Comparison of ENCODE assay signal across 32 cellular contexts in genomic region chr2:174760845-174761473, GRCh38. TPM values are rescaled to one million over a fixed set of nuclear protein-coding genes. Genes with fewer than 3 reads are reported as not detected.
DNase-seq lines count a peak whose midpoint lies in the region; ATAC-seq, FAIRE-seq and TF ChIP-seq lines count a peak whose summit lies in the region.
"Had no signal": no experiment of that assay in that cellular context is flagged by ENCODE, and none has a peak within 500 bp of the region (broad histone marks: within the 10 kb centered on the region; RNA-seq: fewer than 3 reads in every experiment).

No MANE protein-coding gene starts in this region.

- no peak overlapping the region for H2BK120ac ChIP-seq in H1 (replicated peaks; ENCODE audit: low read depth, low read length)

- peak; percentile 63 for FAIRE-seq in HepG2 (lab: Jason Lieb, UNC)
- FAIRE-seq in H1 (lab: Jason Lieb, UNC), result no peak
- FAIRE-seq: GM12878, urothelium cell line had no signal

- no peaks in the 10 kb centered on the region for H3K36me3 ChIP-seq in HepG2 (replicated peaks in 1 of 2; ENCODE audit: control insufficient read depth in 1 of 2, insufficient read depth in 2 of 2, low read length in 2 of 2)
- H3K36me3 ChIP-seq in right lobe of liver, result no peaks in the 10 kb centered on the region
- no peaks in the 10 kb centered on the region for H3K36me3 ChIP-seq in H1 (ENCODE audit: control insufficient read depth in 2 of 4, insufficient read depth in 4 of 4, low read length in 3 of 4)
- H3K36me3 ChIP-seq: BE2C, breast epithelium, MG63 had no signal

- H3K4me2 ChIP-seq in HepG2 (ENCODE audit: low read depth, low read length), result no peak overlapping the region
- H3K4me2 ChIP-seq in H1 (ENCODE audit: insufficient read depth in 1 of 2, low read depth in 2 of 2, low read length in 2 of 2), result no peak overlapping the region

- no peaks in the 10 kb centered on the region for H3K79me2 ChIP-seq in HepG2 (ENCODE audit: insufficient read depth, low read length)
- H3K79me2 ChIP-seq in H1 (ENCODE audit: control insufficient read depth in 1 of 2, insufficient read depth in 2 of 2, low read length in 2 of 2), result no peaks in the 10 kb centered on the region

- H2BK15ac ChIP-seq in H1 (ENCODE audit: low read length), result no peak overlapping the region

- peaks cover 6% of the 10 kb centered on the region for H3K27me3 Mint-ChIP-seq in activated CD4-positive, alpha-beta memory T cell treated with anti-CD3 and anti-CD28 coated beads, Interleukin-2, amount 10 ng/mL, durations not matched to agents 7 days and 5 days
- H3K27me3 Mint-ChIP-seq in activated naive CD4-positive, alpha-beta T cell treated with anti-CD3 and anti-CD28 coated beads for 36 hours (ENCODE audit: low read depth), result no peaks in the 10 kb centered on the region

- H3K4me3 ChIP-seq in HepG2 (replicated peaks in 1 of 3; ENCODE audit: insufficient read depth in 1 of 3, low read depth in 2 of 3, low read length in 3 of 3) (no peak overlapping the region), right lobe of liver (no peak overlapping the region), H1 (ENCODE audit: extremely low read depth in 1 of 4, insufficient read depth in 2 of 4, low read depth in 3 of 4, low read length in 4 of 4) (no peak overlapping the region)
- H3K4me3 ChIP-seq: breast epithelium, GM12878, MG63 had no signal

- TF ChIP-seq POLR2A in HepG2 (IDR thresholded peaks at IDR 0.05; ENCODE audit: insufficient read depth in 1 of 2, low read depth in 2 of 2, low read length in 2 of 2) (no peak), right lobe of liver (IDR thresholded peaks at IDR 0.05) (no peak), H1 (IDR thresholded peaks at IDR 0.05; ENCODE audit: control extremely low read depth in 1 of 2, low read depth in 2 of 2, low read length in 2 of 2) (no peak)

- H3K27me3 ChIP-seq in HepG2 (ENCODE audit: control insufficient read depth in 1 of 2, insufficient read depth in 2 of 2, low read length in 2 of 2), result peaks cover 0 to 5% of the 10 kb centered on the region in 2 experiments; a peak in 2 of 5 replicates
- H3K27me3 ChIP-seq in right lobe of liver, result no peaks in the 10 kb centered on the region
- H3K27me3 ChIP-seq in H1 (replicated peaks in 1 of 4; ENCODE audit: control insufficient read depth in 3 of 4, extremely low read depth in 1 of 4, insufficient read depth in 3 of 4, low read length in 3 of 4), result no peaks in the 10 kb centered on the region; a peak in 1 of 7 replicates
- H3K27me3 ChIP-seq: BE2C, breast epithelium, MG63 had no signal

- no peak for TF ChIP-seq RAD21 in HepG2 (CRISPR knock-in tag; IDR thresholded peaks at IDR 0.05)
- TF ChIP-seq RAD21 in H1 (IDR thresholded peaks at IDR 0.05 in 1 of 2, conservative IDR thresholded peaks at IDR 0.05 in 1 of 2; ENCODE audit: low read depth in 2 of 2, low read length in 2 of 2), result no peak

- BruUV-seq in HepG2 (replicated peaks; lab: Mats Ljungman, UMichigan), result no TSS peak

- intact Hi-C loops in HepG2 (cut with micrococcal nuclease; ENCODE audit: unreplicated experiment), result no loop called here
- intact Hi-C loops in right lobe of liver (cut with DNase I), result no loop called here
- intact Hi-C loops in activated naive CD4-positive, alpha-beta T cell treated with anti-CD3 and anti-CD28 coated beads for 36 hours (cut with micrococcal nuclease), result no loop called here

- no peaks in the 10 kb centered on the region for H3K9me3 ChIP-seq in HepG2 (ENCODE audit: low read length)
- no peaks in the 10 kb centered on the region for H3K9me3 ChIP-seq in right lobe of liver
- H3K9me3 ChIP-seq in H1 (ENCODE audit: insufficient read depth in 2 of 2, low read depth in 1 of 2, low read length in 1 of 2), result no peaks in the 10 kb centered on the region
- H3K9me3 ChIP-seq: BE2C, breast epithelium, MG63 had no signal

- no peak for TF ChIP-seq EP300 in HepG2 (IDR thresholded peaks at IDR 0.05; ENCODE audit: low read depth in 2 of 2, low read length in 2 of 2)
- TF ChIP-seq EP300 in HepG2 (CRISPR knock-in tag; IDR thresholded peaks at IDR 0.05; ENCODE audit: borderline replicate concordance), result no peak
- TF ChIP-seq EP300 in H1 (IDR thresholded peaks at IDR 0.05; ENCODE audit: borderline replicate concordance in 1 of 2, low read depth in 2 of 2, low read length in 2 of 2), result no peak

- H2AK5ac ChIP-seq in H1 (ENCODE audit: low read depth, low read length), result no peak overlapping the region

- no peak overlapping the region for H3K4ac ChIP-seq in H1 (replicated peaks; ENCODE audit: insufficient read length, low read depth, low read length)

- H3K9me3 Mint-ChIP-seq in activated CD4-positive, alpha-beta memory T cell treated with anti-CD3 and anti-CD28 coated beads, Interleukin-2, amount 10 ng/mL, durations not matched to agents 7 days and 5 days, result no peaks in the 10 kb centered on the region
- no peaks in the 10 kb centered on the region for H3K9me3 Mint-ChIP-seq in activated naive CD4-positive, alpha-beta T cell treated with anti-CD3 and anti-CD28 coated beads for 36 hours
- H3K9me3 Mint-ChIP-seq: activated CD4-positive, alpha-beta memory T cell treated with anti-CD3 and anti-CD28 coated beads for 36 hours; H9 had no signal

- no peak overlapping the region for H3K23ac ChIP-seq in H1 (ENCODE audit: insufficient read length)

- in situ Hi-C loops in HepG2 (cut with HindIII; ENCODE audit: extremely low pct_ligation_motif_present, low pct_unique_long_range_greater_than_20kb), result no loop called here

- 0 out of 2 replicates have a peak overlapping the region, but pooled peaks have one; percentile 26 for H2BK20ac ChIP-seq in H1 (ENCODE audit: low read length)

- H3K4me3 Mint-ChIP-seq in activated CD4-positive, alpha-beta memory T cell treated with anti-CD3 and anti-CD28 coated beads, Interleukin-2, amount 10 ng/mL, durations not matched to agents 7 days and 5 days, result no peak overlapping the region
- H3K4me3 Mint-ChIP-seq in activated naive CD4-positive, alpha-beta T cell treated with anti-CD3 and anti-CD28 coated beads for 36 hours, result no peak overlapping the region
- H3K4me3 Mint-ChIP-seq: activated CD4-positive, alpha-beta memory T cell treated with anti-CD3 and anti-CD28 coated beads for 36 hours; H9; IgD-negative memory B cell; naive thymus-derived CD4-positive, alpha-beta T cell had no signal

- H3K14ac ChIP-seq in H1 (ENCODE audit: insufficient read length), result no peak overlapping the region

- no peak overlapping the region for H4K5ac ChIP-seq in H1 (ENCODE audit: insufficient read length, low read depth, low read length)

- no peak overlapping the region for H4K8ac ChIP-seq in H1 (ENCODE audit: extremely low read depth, insufficient read depth, low read length)

- H3K23me2 ChIP-seq in H1 (ENCODE audit: low read depth, low read length), result no peaks in the 10 kb centered on the region

- no peak overlapping the region for H3K27ac Mint-ChIP-seq in activated CD4-positive, alpha-beta memory T cell treated with anti-CD3 and anti-CD28 coated beads, Interleukin-2, amount 10 ng/mL, durations not matched to agents 7 days and 5 days
- no peak overlapping the region for H3K27ac Mint-ChIP-seq in activated naive CD4-positive, alpha-beta T cell treated with anti-CD3 and anti-CD28 coated beads for 36 hours
- H3K27ac Mint-ChIP-seq: activated CD4-positive, alpha-beta memory T cell treated with anti-CD3 and anti-CD28 coated beads for 36 hours; H9; naive thymus-derived CD4-positive, alpha-beta T cell had no signal

- no peak overlapping the region for H2AFZ ChIP-seq in HepG2 (ENCODE audit: low read length)
- 0 out of 2 replicates have a peak overlapping the region, but pooled peaks have one; percentile 21 for H2AFZ ChIP-seq in H1 (ENCODE audit: low read length)

- TF ChIP-seq CTCF in HepG2 (CRISPR knock-in tag; IDR thresholded peaks at IDR 0.05) (no peak), right lobe of liver (IDR thresholded peaks at IDR 0.05) (no peak), H1 (IDR thresholded peaks at IDR 0.05; ENCODE audit: control extremely low read depth in 1 of 3, insufficient read depth in 1 of 3, low read depth in 1 of 3, low read length in 3 of 3) (no peak)

- H3K18ac ChIP-seq in H1 (ENCODE audit: extremely low read depth, low read length), result no peak overlapping the region

- no peak overlapping the region for H3K56ac ChIP-seq in H1 (replicated peaks; ENCODE audit: insufficient read length, low read depth, low read length)

- ATAC-seq in HepG2 (no peak), right lobe of liver (no peak)
- ATAC-seq: activated CD4-positive, CD25-positive, alpha-beta regulatory T cell treated with anti-CD3 and anti-CD28 coated beads, Interleukin-2, amount 50 U/mL, for 24 hours; GM12878; left lobe of liver; naive thymus-derived CD4-positive, alpha-beta T cell; PC-3 had no signal

- H3K36me3 Mint-ChIP-seq in activated CD4-positive, alpha-beta memory T cell treated with anti-CD3 and anti-CD28 coated beads, Interleukin-2, amount 10 ng/mL, durations not matched to agents 7 days and 5 days (ENCODE audit: low read depth), result no peaks in the 10 kb centered on the region
- no peaks in the 10 kb centered on the region for H3K36me3 Mint-ChIP-seq in activated naive CD4-positive, alpha-beta T cell treated with anti-CD3 and anti-CD28 coated beads for 36 hours (ENCODE audit: low read depth)
- H3K36me3 Mint-ChIP-seq: activated CD4-positive, alpha-beta memory T cell treated with anti-CD3 and anti-CD28 coated beads for 36 hours; IgD-negative memory B cell; naive thymus-derived CD4-positive, alpha-beta T cell had no signal

- H2BK5ac ChIP-seq in H1 (ENCODE audit: low read depth, low read length), result no peak overlapping the region

- 0 out of 2 replicates have a peak overlapping the region, but pooled peaks have one; percentile 12 for H2BK12ac ChIP-seq in H1 (ENCODE audit: low read depth, low read length)

- 52% methylated on average over 5 of the region's 5 CpGs for WGBS in HepG2 (ENCODE audit: low lambda C conversion rate)
- WGBS in right lobe of liver (ENCODE audit: insufficient coverage, low coverage, low lambda C conversion rate, missing lambda C conversion rate), result 92% methylated on average over 2 of the region's 5 CpGs
- 94% methylated on average over 5 of the region's 5 CpGs; no CpG with 5 or more reads in 1 of the 2 experiments for WGBS in H1 (ENCODE audit: extremely low coverage in 1 of 2, insufficient coverage in 1 of 2, insufficient read length in 1 of 2, insufficient replicate concordance in 2 of 2, low coverage in 1 of 2, low lambda C conversion rate in 2 of 2, missing lambda C conversion rate in 1 of 2), 2 experiments

- H3K79me1 ChIP-seq in H1 (ENCODE audit: low read depth, low read length), result no peaks in the 10 kb centered on the region

- DNase-seq in HepG2 (ENCODE audit: low spot score) (no peak), right lobe of liver (no peak), NCI-H2171 (lab: John Stamatoyannopoulos, UW) (peak; percentile 80), H1 (ENCODE audit: low read depth in 1 of 2, low spot score in 2 of 2) (no peak), SIG-M5 (lab: John Stamatoyannopoulos, UW) (no peak), HuH-7.5 (ENCODE audit: low spot score) (no peak)
- DNase-seq in activated CD4-positive, alpha-beta memory T cell treated with anti-CD3 and anti-CD28 coated beads, Interleukin-2, amount 10 ng/mL, durations not matched to agents 7 days and 5 days, result no peak
- no peak for DNase-seq in activated naive CD4-positive, alpha-beta T cell treated with anti-CD3 and anti-CD28 coated beads for 36 hours
- DNase-seq: activated CD4-positive, alpha-beta memory T cell treated with anti-CD3 and anti-CD28 coated beads for 36 hours; activated naive CD4-positive, alpha-beta T cell treated with Interleukin-2 at 50 U/mL for 16 hours; activated T-cell treated with anti-CD3 and anti-CD28 coated beads, Interleukin-2, amount 50 U/mL, for 1 hour; amniotic stem cell; BE2C; effector CD8-positive, alpha-beta T cell; H9; MG63; naive thymus-derived CD4-positive, alpha-beta T cell; NCI-H2227 treated with DMSO at 0.1 percent for 48 hours; SHP77; stimulated activated CD4-positive, alpha-beta T cell treated with anti-CD3 and anti-CD28 coated beads, Interleukin-4, amount 100 ng/mL, for 4 hours; stimulated activated naive CD4-positive, alpha-beta T cell; SW 1271 had no signal

- H3K9ac ChIP-seq in HepG2 (ENCODE audit: insufficient read depth, low read depth, low read length) (no peak overlapping the region), H1 (replicated peaks in 1 of 4; ENCODE audit: extremely low read depth in 1 of 4, low read depth in 3 of 4, low read length in 3 of 4) (no peak overlapping the region)

- CTCF ChIA-PET in HepG2 (lab: Yijun Ruan, JAX; ENCODE audit: low intra/inter-chr PET ratio, low total read pairs) (no interaction called here), H1 (lab: Charles Lee; ENCODE audit: partially characterized antibody) (interaction anchor here (0.9 to 5.8 kb wide), 9 partner anchors 10 to 270 kb away, joined by 3 to 55 read pairs (median 3); no protein-coding TSS in a partner anchor)
- CTCF ChIA-PET in activated CD4-positive, alpha-beta memory T cell treated with anti-CD3 and anti-CD28 coated beads, Interleukin-2, amount 10 ng/mL, durations not matched to agents 7 days and 5 days (lab: Charles Lee), result interaction anchor here (1.6 kb wide), 1 partner anchor 12 kb away, joined by 7 read pairs; no protein-coding TSS in a partner anchor
- CTCF ChIA-PET in activated naive CD4-positive, alpha-beta T cell treated with anti-CD3 and anti-CD28 coated beads for 36 hours (lab: Charles Lee), result interaction anchor here (0.6 to 5.1 kb wide), 3 partner anchors 8 to 12 kb away, joined by 4 to 26 read pairs (median 17); no protein-coding TSS in a partner anchor

- H3K27ac ChIP-seq in HepG2 (ENCODE audit: extremely low read length, insufficient read depth, low read length), result no peak overlapping the region
- no peak overlapping the region for H3K27ac ChIP-seq in right lobe of liver
- H3K27ac ChIP-seq in H1 (ENCODE audit: low read depth, low read length), result no peak overlapping the region
- H3K27ac ChIP-seq: breast epithelium had no signal

- POLR2A ChIA-PET in HepG2 (lab: Yijun Ruan, JAX), result no interaction called here
- POLR2A ChIA-PET in H1 (lab: Charles Lee; ENCODE audit: partially characterized antibody), result no interaction called here
- POLR2A ChIA-PET in activated CD4-positive, alpha-beta memory T cell treated with anti-CD3 and anti-CD28 coated beads, Interleukin-2, amount 10 ng/mL, durations not matched to agents 7 days and 5 days (lab: Charles Lee), result no interaction called here

- H4K20me1 ChIP-seq in HepG2 (ENCODE audit: insufficient read depth, low read length), result no peaks in the 10 kb centered on the region
- no peaks in the 10 kb centered on the region for H4K20me1 ChIP-seq in H1 (replicated peaks in 1 of 2; ENCODE audit: control insufficient read depth in 1 of 2, insufficient read depth in 2 of 2, low read length in 2 of 2)

- H3K4me1 Mint-ChIP-seq in activated CD4-positive, alpha-beta memory T cell treated with anti-CD3 and anti-CD28 coated beads, Interleukin-2, amount 10 ng/mL, durations not matched to agents 7 days and 5 days, result peaks cover 4% of the 10 kb centered on the region
- peaks cover 8% of the 10 kb centered on the region for H3K4me1 Mint-ChIP-seq in activated naive CD4-positive, alpha-beta T cell treated with anti-CD3 and anti-CD28 coated beads for 36 hours (ENCODE audit: low read depth)

- H3K4me1 ChIP-seq in HepG2 (ENCODE audit: insufficient read depth, low read length) (no peaks in the 10 kb centered on the region), right lobe of liver (no peaks in the 10 kb centered on the region), H1 (replicated peaks in 1 of 4; ENCODE audit: control insufficient read depth in 3 of 4, insufficient read depth in 4 of 4, low read length in 3 of 4) (peaks cover 0 to 5% (median 0%) of the 10 kb centered on the region in 4 experiments; a peak in 1 of 7 replicates)
- H3K4me1 ChIP-seq: BE2C, breast epithelium had no signal

- no peak overlapping the region for H4K91ac ChIP-seq in H1 (replicated peaks; ENCODE audit: insufficient read length, low read length)

RNA-seq across cellular contexts. Expression of gene CHRNA1, which starts 3.3 kb away (rescaled TPM):
- not detected in 2 replicates for total RNA-seq in HepG2 (2016; rRNA removed; fragmentation: Illumina TruSeq; extraction: Trizol)
- total RNA-seq in HepG2 (2016; cell fraction: cytosol; rRNA removed; fragmentation: Illumina TruSeq; extraction: Trizol; ENCODE audit: low read depth), result not detected in 2 replicates
- total RNA-seq in HepG2 (2016; cell fraction: insoluble cytoplasmic fraction; rRNA removed; fragmentation: Illumina TruSeq; extraction: Trizol), result not detected in 2 replicates
- total RNA-seq in HepG2 (2016; cell fraction: membrane; rRNA removed; fragmentation: Illumina TruSeq; extraction: Trizol), result not detected in 2 replicates
- total RNA-seq in HepG2 (2016; cell fraction: nucleus; rRNA removed; fragmentation: Illumina TruSeq; extraction: Trizol), result not detected in 2 replicates
- not detected in 2 replicates for polyA plus RNA-seq in HepG2 (2011; rRNA removed)
- not detected in 2 replicates for polyA plus RNA-seq in HepG2 (2011; cell fraction: cytosol; rRNA removed)
- polyA plus RNA-seq in HepG2 (2011; cell fraction: nucleus; rRNA removed), result not detected in 2 replicates
- not detected in 2 replicates for polyA plus RNA-seq in HepG2 (2012)
- not detected in 2 replicates for polyA plus RNA-seq in HepG2 (2016; cell fraction: cytosol; fragmentation: Illumina TruSeq; extraction: Trizol; ENCODE audit: low read depth)
- not detected in 2 replicates for polyA plus RNA-seq in HepG2 (2016; cell fraction: insoluble cytoplasmic fraction; fragmentation: Illumina TruSeq; extraction: Trizol; ENCODE audit: low read depth)
- polyA plus RNA-seq in HepG2 (2016; cell fraction: membrane; fragmentation: Illumina TruSeq; extraction: Trizol; ENCODE audit: low read depth), result not detected in 2 replicates
- polyA plus RNA-seq in HepG2 (2016; cell fraction: nucleus; fragmentation: Illumina TruSeq; extraction: Trizol; ENCODE audit: insufficient read depth, low read depth), result not detected in 2 replicates
- polyA minus RNA-seq in HepG2 (2011; rRNA and poly(A)+ RNA removed; ENCODE audit: low replicate concordance), result not detected in 2 replicates
- not detected in 2 replicates for polyA minus RNA-seq in HepG2 (2011; cell fraction: cytosol; rRNA and poly(A)+ RNA removed)
- polyA minus RNA-seq in HepG2 (2011; cell fraction: nucleus; rRNA and poly(A)+ RNA removed), result not detected in 2 replicates
- under 1 TPM in 1 of 6 experiments, not detected in 5; 0.19 TPM for total RNA-seq in right lobe of liver
- total RNA-seq in H1 (2021; fragmentation: NEBNext Ultra II Directional; extraction: Animal tissue kit (Norgen Biotek cat#: 25700)), result 0.15 TPM in 1 of 2 replicates, not detected in the other
- polyA plus RNA-seq in H1 (2011; rRNA removed), result 0.11 and 0.17 TPM in 2 replicates
- polyA plus RNA-seq in H1 (2011; cell fraction: cytosol; rRNA removed), result 0.10 TPM
- polyA plus RNA-seq in H1 (2011; cell fraction: nucleus; rRNA removed), result 0.30 TPM
- polyA plus RNA-seq in H1 (2012, experiment 1 of 2), result 0.19 to 0.20 TPM in 2 of 4 replicates, not detected in the others
- polyA plus RNA-seq in H1 (2012, experiment 2 of 2), result not detected
- polyA plus RNA-seq in H1 (2013, experiment 1 of 2), result 0.12 TPM
- 0.07 TPM for polyA plus RNA-seq in H1 (2013, experiment 2 of 2)
- 0.47 TPM in 1 of 2 replicates, not detected in the other for polyA minus RNA-seq in H1 (2011; rRNA and poly(A)+ RNA removed)
- polyA minus RNA-seq in H1 (2011; cell fraction: cytosol; rRNA and poly(A)+ RNA removed), result not detected
- not detected for polyA minus RNA-seq in H1 (2011; cell fraction: nucleus; rRNA and poly(A)+ RNA removed)
- not detected for total RNA-seq in activated CD4-positive, alpha-beta memory T cell treated with anti-CD3 and anti-CD28 coated beads, Interleukin-2, amount 10 ng/mL, durations not matched to agents 7 days and 5 days
- not detected for total RNA-seq in activated naive CD4-positive, alpha-beta T cell treated with anti-CD3 and anti-CD28 coated beads for 36 hours
- total RNA-seq: A673; activated CD4-positive, alpha-beta memory T cell treated with anti-CD3 and anti-CD28 coated beads for 36 hours; epithelial cell of proximal tubule; GM12878; H9; left lobe of liver; naive thymus-derived CD4-positive, alpha-beta T cell; temporal lobe had no signal
- polyA plus RNA-seq: naive thymus-derived CD4-positive, alpha-beta T cell had no signal
